Comparison of ENCODE assay signal across 13 cellular contexts in the genomic region with DNA sequence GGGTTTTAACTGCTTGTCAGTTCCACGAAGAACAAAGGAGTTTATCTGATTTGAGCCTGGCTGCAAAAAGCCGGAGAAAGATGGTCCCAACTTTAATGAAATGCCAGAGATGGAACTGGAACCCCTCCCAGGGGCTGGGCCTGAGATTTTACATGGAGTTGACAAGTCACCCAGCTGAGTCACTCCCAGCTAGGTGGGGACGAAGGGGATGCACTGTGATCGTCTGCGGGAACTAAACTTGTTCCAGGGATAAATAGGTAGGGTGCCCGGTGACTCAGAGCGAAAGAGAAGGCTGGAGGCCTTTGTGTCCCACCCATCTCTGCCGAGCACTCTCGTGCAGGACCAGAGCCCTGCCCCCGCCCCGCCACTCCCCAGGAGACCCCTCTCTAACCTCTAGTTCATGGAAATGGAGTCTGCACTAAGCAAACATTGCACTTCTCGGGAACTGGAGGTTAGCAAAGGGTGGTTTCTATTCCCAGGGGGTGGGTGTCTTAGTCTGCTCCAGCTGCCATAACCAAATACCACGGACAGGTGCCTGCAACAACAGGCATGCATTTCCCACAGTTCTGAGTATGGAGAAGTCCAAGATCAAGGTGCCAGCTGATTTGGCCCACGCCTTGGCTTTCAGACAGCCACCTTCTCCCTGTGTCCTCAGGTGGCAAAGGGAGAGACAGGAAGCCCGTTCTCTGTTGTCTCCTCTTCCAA.
A peak's percentile ranks its signal among the peaks of the same experiment; 100 is the strongest.
DNase-seq lines count a peak whose midpoint lies in the region; TF ChIP-seq lines count a peak whose summit lies in the region.
"Had no signal": no experiment of that assay in that cellular context is flagged by ENCODE, and none has a peak within 500 bp of the region (broad histone marks: within the 10 kb centered on the region; RNA-seq: fewer than 3 reads in every experiment).

No MANE protein-coding gene starts in this region.

- H3K4me3 ChIP-seq in breast epithelium (no peak overlapping the region), NT2/D1 (ENCODE audit: insufficient read length, low read depth) (no peak overlapping the region), iPS-18a (ENCODE audit: low read length) (peak overlapping the region; percentile 31)
- H3K4me3 ChIP-seq: Peyer's patch had no signal

- DNase-seq in breast epithelium (ENCODE audit: low spot score in 2 of 2) (peak in 1 of 2 donors; percentile 52), MCF 10A (ENCODE audit: unreplicated experiment) (no peak), NT2/D1 (ENCODE audit: low read depth, low spot score) (peak; percentile 47)
- no peak for DNase-seq in activated effector memory CD4-positive, alpha-beta T cell treated with Interleukin-2 at 50 U/mL for 16 hours
- DNase-seq in activated CD8-positive, alpha-beta memory T cell treated with anti-CD3 and anti-CD28 coated beads for 24 hours: no peak
- no peak for DNase-seq in activated CD4-positive, alpha-beta T cell treated with anti-CD3 and anti-CD28 coated beads, Interleukin-2, amount 50 U/mL, for 1 hour
- no peak for DNase-seq in stimulated activated naive CD4-positive, alpha-beta T cell (lab: John Stamatoyannopoulos, UW)
- DNase-seq: ACHN; activated CD4-positive, CD25-positive, alpha-beta regulatory T cell treated with anti-CD3 and anti-CD28 coated beads, Interleukin-2, amount 50 U/mL, for 72 hours; NCI-H2081 treated with DMSO at 0.1 percent for 48 hours; Peyer's patch had no signal

- TF ChIP-seq POLR2A in breast epithelium (IDR thresholded peaks at IDR 0.05): no peak

- TF ChIP-seq CTCF in breast epithelium (IDR thresholded peaks at IDR 0.05): no peak
- TF ChIP-seq CTCF in MCF 10A (IDR thresholded peaks at IDR 0.05; ENCODE audit: unreplicated experiment): no peak

- POLR2A ChIA-PET in MCF 10A (lab: Yijun Ruan, JAX): interaction anchor here (0.7 to 1.5 kb wide), 2 partner anchors 11 to 18 kb away, joined by 3 to 4 read pairs; no protein-coding TSS in a partner anchor

- H3K27me3 ChIP-seq in breast epithelium: no peaks in the 10 kb centered on the region
- H3K27me3 ChIP-seq in NT2/D1 (ENCODE audit: insufficient read depth, insufficient read length): peaks cover 13% of the 10 kb centered on the region
- H3K27me3 ChIP-seq in iPS-18a (ENCODE audit: control insufficient read depth, insufficient read depth, low read length): peaks cover 62% of the 10 kb centered on the region
- H3K27me3 ChIP-seq: Peyer's patch had no signal

- BruUV-seq in MCF 10A (replicated peaks; lab: Mats Ljungman, UMichigan): no TSS peak

- H3K4me1 ChIP-seq in breast epithelium: no peaks in the 10 kb centered on the region
- peaks cover 19% of the 10 kb centered on the region for H3K4me1 ChIP-seq in NT2/D1 (ENCODE audit: insufficient read depth, insufficient read length)
- peaks cover 28% of the 10 kb centered on the region for H3K4me1 ChIP-seq in iPS-18a (ENCODE audit: control insufficient read depth, low read depth, low read length)

- H3K4me1 Mint-ChIP-seq in MCF 10A (ENCODE audit: insufficient read depth, unreplicated experiment): peaks cover 14% of the 10 kb centered on the region

- H3K9me3 ChIP-seq in breast epithelium (no peaks in the 10 kb centered on the region), NT2/D1 (ENCODE audit: insufficient read depth, low read length) (no peaks in the 10 kb centered on the region), iPS-18a (ENCODE audit: control insufficient read depth, low read depth, low read length) (no peaks in the 10 kb centered on the region)
- H3K9me3 ChIP-seq: Peyer's patch had no signal

- H3K27me3 Mint-ChIP-seq in MCF 10A (ENCODE audit: insufficient read depth, unreplicated experiment): peaks cover 31% of the 10 kb centered on the region

- intact Hi-C loops in breast epithelium (cut with DNase I; ENCODE audit: low total_unique reads): no loop called here
- intact Hi-C loops in MCF 10A (cut with micrococcal nuclease): no loop called here

- CTCF ChIA-PET in MCF 10A (lab: Yijun Ruan, JAX): interaction anchor here (1.0 kb wide), 1 partner anchor 18 kb away, joined by 3 read pairs; no protein-coding TSS in a partner anchor

- H3K9me3 Mint-ChIP-seq in MCF 10A (ENCODE audit: unreplicated experiment): no peaks in the 10 kb centered on the region

- H3K27ac Mint-ChIP-seq in MCF 10A (ENCODE audit: low read depth, unreplicated experiment): no peak overlapping the region

- H3K36me3 Mint-ChIP-seq in MCF 10A (ENCODE audit: insufficient read depth, unreplicated experiment): peaks cover 5% of the 10 kb centered on the region

- H3K36me3 ChIP-seq in breast epithelium: no peaks in the 10 kb centered on the region
- H3K36me3 ChIP-seq in NT2/D1 (ENCODE audit: insufficient read depth, insufficient read length, low read length): no peaks in the 10 kb centered on the region
- no peaks in the 10 kb centered on the region for H3K36me3 ChIP-seq in iPS-18a (ENCODE audit: control insufficient read depth, low read depth, low read length)
- H3K36me3 ChIP-seq: Peyer's patch had no signal

- no peak overlapping the region for H3K9ac ChIP-seq in NT2/D1 (ENCODE audit: insufficient read length, low read depth)
- H3K9ac ChIP-seq in iPS-18a (ENCODE audit: low read length): no peak overlapping the region
- H3K9ac ChIP-seq: KMS-11 had no signal

- H3K27ac ChIP-seq in breast epithelium (peak overlapping the region; percentile 52 to 84), iPS-18a (ENCODE audit: low read length) (no peak overlapping the region)
- H3K27ac ChIP-seq: KMS-11, Peyer's patch had no signal

- H3K4me3 Mint-ChIP-seq in MCF 10A (ENCODE audit: unreplicated experiment): no peak overlapping the region
